ENCODE assay signal across 12 cellular contexts in the genomic region with DNA sequence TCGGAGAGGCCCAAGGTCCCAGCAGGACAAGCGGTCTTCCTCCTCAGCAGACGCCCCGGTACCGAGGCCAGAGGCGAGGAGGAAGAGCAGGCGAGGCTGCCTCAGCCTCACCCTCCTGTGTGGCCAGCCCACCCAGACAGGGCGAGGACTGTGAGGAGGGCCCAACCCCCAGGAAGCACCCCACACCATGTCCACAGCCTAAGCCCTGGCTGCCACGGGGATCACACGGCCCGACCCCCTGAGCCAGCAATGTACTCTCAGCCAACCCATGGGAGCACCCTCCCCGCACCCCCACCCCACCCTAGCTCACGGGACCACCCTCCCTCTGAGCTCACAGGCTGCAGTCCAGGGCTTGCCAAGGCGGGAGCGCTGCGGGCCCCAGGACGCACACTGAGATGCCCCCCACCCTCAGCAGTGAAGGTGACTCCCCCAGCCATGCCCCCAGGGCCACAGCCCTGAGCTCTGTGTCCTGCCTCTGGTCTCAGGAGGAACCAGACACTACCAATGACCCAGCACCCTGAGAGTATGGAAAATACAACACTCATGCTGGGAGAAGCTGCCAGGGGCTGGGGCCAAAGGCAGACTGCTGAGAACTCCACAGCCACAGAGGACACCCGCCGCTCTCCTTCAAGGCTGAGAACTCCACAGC.
DNase-seq lines count a peak whose midpoint lies in the region; ATAC-seq lines count a peak whose summit lies in the region.
"Had no signal": no experiment of that assay in that cellular context is flagged by ENCODE, and none has a peak within 500 bp of the region (broad histone marks: within the 10 kb centered on the region; RNA-seq: fewer than 3 reads in every experiment).

No MANE protein-coding gene starts in this region.

- peaks cover 0 to 8% of the 10 kb centered on the region in 2 donors for H3K36me3 Mint-ChIP-seq in naive B cell

- H3K36me3 ChIP-seq in NT2/D1 (ENCODE audit: insufficient read depth, insufficient read length, low read length) = peaks cover 71% of the 10 kb centered on the region

- H3K4me1 ChIP-seq in right cardiac atrium (ENCODE audit: control insufficient read depth, insufficient read depth, low read length) (no peaks in the 10 kb centered on the region), NT2/D1 (ENCODE audit: insufficient read depth, insufficient read length) (peaks cover 11% of the 10 kb centered on the region)

- H3K27ac ChIP-seq in right cardiac atrium (ENCODE audit: low read length) = no peak overlapping the region

- H3K27ac Mint-ChIP-seq in naive B cell = peak overlapping the region in 3 of 6 donors; percentile 84 to 94 (median 89)

- ATAC-seq in right cardiac atrium (no peak), Right ventricle myocardium superior (ENCODE audit: poor library complexity) (no peak), naive B cell (ENCODE audit: low read depth in 2 of 2) (no peak), HG02571 (IDR thresholded peaks at IDR 0.05; ENCODE audit: unreplicated experiment) (no peak)

- 82% methylated on average over 19 of the region's 19 CpGs for WGBS in right cardiac atrium

- intact Hi-C loops in right cardiac atrium (cut with DNase I) (no loop called here), Right ventricle myocardium superior (cut with DNase I) (no loop called here)

- peak overlapping the region; percentile 32 for H3K9ac ChIP-seq in NT2/D1 (ENCODE audit: insufficient read length, low read depth)

- H3K9me3 Mint-ChIP-seq in naive B cell = no peaks in the 10 kb centered on the region

- DNase-seq in right cardiac atrium (peak in 2 of 3 donors; percentile 28 to 29), Right ventricle myocardium superior (no peak), NT2/D1 (ENCODE audit: low read depth, low spot score) (no peak), naive B cell (no peak), NCI-H146 treated with DMSO at 0.1 percent for 48 hours (lab: John Stamatoyannopoulos, UW; ENCODE audit: unreplicated experiment) (no peak), NCI-H226 (no peak)
- DNase-seq: AML-193, H7, NCI-H1417 treated with DMSO at 0.1 percent for 48 hours, NCI-H2081, NCI-H524 treated with DMSO at 0.1 percent for 48 hours had no signal

- no peaks in the 10 kb centered on the region for H3K9me3 ChIP-seq in right cardiac atrium (ENCODE audit: control insufficient read depth, low read length)
- H3K9me3 ChIP-seq in NT2/D1 (ENCODE audit: insufficient read depth, low read length) = no peaks in the 10 kb centered on the region; the same call in 1 of the 2 replicates

- H3K4me3 ChIP-seq in right cardiac atrium (ENCODE audit: low read length) (no peak overlapping the region), NT2/D1 (ENCODE audit: insufficient read length, low read depth) (no peak overlapping the region)

- H3K27me3 ChIP-seq in right cardiac atrium (ENCODE audit: control insufficient read depth, insufficient read depth) (no peaks in the 10 kb centered on the region), NT2/D1 (ENCODE audit: insufficient read depth, insufficient read length) (no peaks in the 10 kb centered on the region)

- no peaks in the 10 kb centered on the region for H3K27me3 Mint-ChIP-seq in naive B cell

- peaks cover 17 to 19% (median 18%) of the 10 kb centered on the region in 3 donors for H3K4me1 Mint-ChIP-seq in naive B cell

- H3K4me3 Mint-ChIP-seq in naive B cell = peak overlapping the region in 6 of 8 donors; percentile 9 to 88 (median 70)

Comparison
In these comparisons a context has a peak if more than half of its experiments do, and no peak if none do; other contexts are left out.
1. DNase-seq: peak in right cardiac atrium (2 of 3); none in Right ventricle myocardium superior (single experiment), NT2/D1 (single experiment), naive B cell (single experiment), NCI-H146 treated with DMSO at 0.1 percent for 48 hours (single experiment) and NCI-H226 (single experiment).